Comparison of ENCODE assay signal across 17 cellular contexts in the genomic region with DNA sequence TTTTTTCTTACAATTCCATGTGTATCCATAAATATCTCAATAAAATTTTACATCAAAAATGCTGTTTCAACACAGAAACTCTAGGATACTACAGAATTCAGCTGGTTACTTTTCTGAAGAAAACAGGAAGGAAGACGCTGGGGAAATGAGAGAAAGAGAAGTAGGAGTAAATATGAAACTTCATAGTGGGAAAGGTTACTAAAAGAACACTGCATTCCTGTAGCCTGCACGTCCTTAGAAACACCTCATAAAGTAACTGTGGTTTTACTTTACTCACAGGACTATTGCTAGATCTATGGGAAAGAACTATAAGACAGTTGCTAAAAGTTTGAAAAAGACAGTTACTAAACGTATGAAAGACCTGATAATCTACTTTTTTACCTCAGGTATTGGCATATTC.
A peak's percentile ranks its signal among the peaks of the same experiment; 100 is the strongest.
DNase-seq lines count a peak whose midpoint lies in the region; ATAC-seq lines count a peak whose summit lies in the region.
"Had no signal": no experiment of that assay in that cellular context is flagged by ENCODE, and none has a peak within 500 bp of the region (broad histone marks: within the 10 kb centered on the region; RNA-seq: fewer than 3 reads in every experiment).

No MANE protein-coding gene starts in this region.

- peaks cover 0 to 92% (median 53%) of the 10 kb centered on the region in 11 experiments; a peak in 18 of 22 replicates for H4K20me1 ChIP-seq in BLaER1 treated with 17β-estradiol and CSF1 and Interleukin-3, amounts not matched to agents 10 nM and 100 nM

- peaks cover 0 to 40% (median 15%) of the 10 kb centered on the region in 10 experiments; a peak in 11 of 20 replicates for H3K4me1 ChIP-seq in BLaER1 treated with 17β-estradiol and CSF1 and Interleukin-3, amounts not matched to agents 10 nM and 100 nM
- H3K4me1 ChIP-seq: Peyer's patch, upper lobe of left lung had no signal

- ATAC-seq in GM18868 (IDR thresholded peaks at IDR 0.05; ENCODE audit: unreplicated experiment) = peak; percentile 72
- peak; percentile 63 for ATAC-seq in HG02852 (IDR thresholded peaks at IDR 0.05; ENCODE audit: unreplicated experiment)
- no peak for ATAC-seq in HG02981 (IDR thresholded peaks at IDR 0.05; ENCODE audit: unreplicated experiment)
- ATAC-seq in GM18867 (IDR thresholded peaks at IDR 0.05; ENCODE audit: unreplicated experiment) = no peak

- peaks cover 83 to 100% (median 98%) of the 10 kb centered on the region in 11 experiments for H3K27me3 ChIP-seq in BLaER1 treated with 17β-estradiol and CSF1 and Interleukin-3, amounts not matched to agents 10 nM and 100 nM
- H3K27me3 ChIP-seq: Peyer's patch, upper lobe of left lung had no signal

- H3K27ac ChIP-seq in BLaER1 treated with 17β-estradiol and CSF1 and Interleukin-3, amounts not matched to agents 10 nM and 100 nM = no peak overlapping the region
- H3K27ac ChIP-seq: Peyer's patch, upper lobe of left lung had no signal

- peaks cover 0 to 8% (median 0%) of the 10 kb centered on the region in 11 experiments; a peak in 2 of 22 replicates for H3K36me3 ChIP-seq in BLaER1 treated with 17β-estradiol and CSF1 and Interleukin-3, amounts not matched to agents 10 nM and 100 nM
- H3K36me3 ChIP-seq: HAP-1, Peyer's patch, upper lobe of left lung had no signal

- peak overlapping the region in 8 of 11 experiments; percentile 1 to 61 (median 28); a peak in 12 of 22 replicates for H3K4me2 ChIP-seq in BLaER1 treated with 17β-estradiol and CSF1 and Interleukin-3, amounts not matched to agents 10 nM and 100 nM

- no peaks in the 10 kb centered on the region for H3K9me3 ChIP-seq in BLaER1 treated with 17β-estradiol and CSF1 and Interleukin-3, amounts not matched to agents 10 nM and 100 nM (replicated peaks in 1 of 11)
- H3K9me3 ChIP-seq: HAP-1, Peyer's patch, upper lobe of left lung had no signal

- peak; percentile 59 for DNase-seq in SIG-M5 treated with dmso at 0.1 percent for 504 hours (lab: John Stamatoyannopoulos, UW; ENCODE audit: unreplicated experiment)
- no peak for DNase-seq in NCI-H1436 (lab: John Stamatoyannopoulos, UW)
- no peak for DNase-seq in NCI-H69 (lab: John Stamatoyannopoulos, UW)
- DNase-seq: activated CD4-positive, alpha-beta T cell treated with anti-CD3 and anti-CD28 coated beads for 48 hours; activated effector memory CD4-positive, alpha-beta T cell treated with anti-CD3 and anti-CD28 coated beads, Interleukin-2, amount 50 U/mL, for 16 hours; DMS153; NCI-H1417 treated with DMSO at 0.1 percent for 48 hours; NCI-H446; Peyer's patch; stimulated activated CD4-positive, alpha-beta T cell treated with anti-CD3 and anti-CD28 coated beads, Interleukin-15, amount 100 ng/mL, for 24 hours; upper lobe of left lung had no signal

- H3K4me3 ChIP-seq in BLaER1 treated with 17β-estradiol and CSF1 and Interleukin-3, amounts not matched to agents 10 nM and 100 nM = no peak overlapping the region
- H3K4me3 ChIP-seq: HAP-1, Peyer's patch, upper lobe of left lung had no signal

- H3K9ac ChIP-seq in BLaER1 treated with 17β-estradiol and CSF1 and Interleukin-3, amounts not matched to agents 10 nM and 100 nM = no peak overlapping the region

Comparison
In these comparisons a context has a peak if more than half of its experiments do, and no peak if none do; other contexts are left out.
1. ATAC-seq: peak in GM18868 (single experiment) and HG02852 (single experiment); none in HG02981 (single experiment) and GM18867 (single experiment).